Comparison of ENCODE assay signal across 12 cellular contexts in the genomic region with DNA sequence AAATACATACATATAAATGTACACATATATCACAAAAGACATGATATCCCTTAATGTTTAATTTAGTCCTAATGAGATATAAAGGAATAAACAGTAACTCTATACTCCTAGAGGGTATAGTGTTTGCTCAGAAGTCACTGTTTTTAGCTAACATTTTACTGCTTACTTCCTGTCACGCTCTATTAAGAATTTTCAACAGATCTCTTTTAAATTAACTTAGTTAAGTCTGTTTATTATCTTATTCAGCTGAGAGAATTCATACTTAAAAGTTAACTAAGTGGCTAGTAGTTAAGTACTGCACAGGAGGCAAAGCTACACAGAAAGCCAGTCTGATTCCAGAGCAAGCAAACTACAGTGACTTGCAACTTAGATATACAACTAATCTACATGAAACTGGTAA.
"Had no signal": no experiment of that assay in that cellular context is flagged by ENCODE, and none has a peak within 500 bp of the region (broad histone marks: within the 10 kb centered on the region; RNA-seq: fewer than 3 reads in every experiment).

No MANE protein-coding gene starts in this region.

- H3K4me1 Mint-ChIP-seq: activated CD4-positive, alpha-beta memory T cell treated with anti-CD3 and anti-CD28 coated beads, Interleukin-2, amount 10 ng/mL, durations not matched to agents 7 days and 5 days; stimulated activated naive B cell treated with anti-CD40 and anti-IgM and Interleukin-4, amounts not matched to agents 10 μg/mL and 1 μg/mL and 100 μg/mL, for 72 hours had no signal

- H3K4me3 Mint-ChIP-seq: activated CD4-positive, alpha-beta memory T cell treated with anti-CD3 and anti-CD28 coated beads, Interleukin-2, amount 10 ng/mL, durations not matched to agents 7 days and 5 days; activated T-cell treated with anti-CD3 and anti-CD28 coated beads, Interleukin-2, amount 50 U/mL, for 72 hours; naive thymus-derived CD8-positive, alpha-beta T cell; stimulated activated naive B cell treated with anti-CD40 and anti-IgM and Interleukin-4, amounts not matched to agents 10 μg/mL and 1 μg/mL and 100 μg/mL, for 72 hours had no signal

- H3K4me3 ChIP-seq: lower lobe of right lung, prostate gland, right lobe of liver, tibial nerve, vagina had no signal

- H3K9me3 Mint-ChIP-seq: activated CD4-positive, alpha-beta memory T cell treated with anti-CD3 and anti-CD28 coated beads, Interleukin-2, amount 10 ng/mL, durations not matched to agents 7 days and 5 days; activated T-cell treated with anti-CD3 and anti-CD28 coated beads, Interleukin-2, amount 50 U/mL, for 72 hours; naive thymus-derived CD8-positive, alpha-beta T cell; stimulated activated naive B cell treated with anti-CD40 and anti-IgM and Interleukin-4, amounts not matched to agents 10 μg/mL and 1 μg/mL and 100 μg/mL, for 72 hours had no signal

- H3K36me3 ChIP-seq: prostate gland, right lobe of liver, vagina had no signal

- H3K9me3 ChIP-seq: lower lobe of right lung, prostate gland, right lobe of liver, tibial nerve, vagina had no signal

- H3K27me3 ChIP-seq: right lobe of liver, tibial nerve, vagina had no signal

- H3K27ac ChIP-seq: lower lobe of right lung, prostate gland, right lobe of liver, tibial nerve, vagina had no signal

- ATAC-seq: activated T-cell treated with anti-CD3 and anti-CD28 coated beads, Interleukin-2, amount 50 U/mL, for 72 hours; lower lobe of right lung; right lobe of liver; stimulated activated naive B cell treated with anti-CD40 and anti-IgM and Interleukin-4, amounts not matched to agents 10 μg/mL and 1 μg/mL and 100 μg/mL, for 72 hours had no signal

- H3K4me1 ChIP-seq: lower lobe of right lung, prostate gland, right lobe of liver, tibial nerve, vagina had no signal

- DNase-seq: activated CD4-positive, alpha-beta memory T cell treated with anti-CD3 and anti-CD28 coated beads, Interleukin-2, amount 10 ng/mL, durations not matched to agents 7 days and 5 days; activated CD4-positive, alpha-beta T cell treated with anti-CD3 and anti-CD28 coated beads for 1 hour; activated naive CD4-positive, alpha-beta T cell; activated T-cell treated with anti-CD3 and anti-CD28 coated beads, Interleukin-2, amount 50 U/mL, for 72 hours; aorta; lower lobe of right lung; naive thymus-derived CD8-positive, alpha-beta T cell; right lobe of liver; stimulated activated naive B cell treated with anti-CD40 and anti-IgM and Interleukin-4, amounts not matched to agents 10 μg/mL and 1 μg/mL and 100 μg/mL, for 72 hours had no signal

- H3K27me3 Mint-ChIP-seq: activated CD4-positive, alpha-beta memory T cell treated with anti-CD3 and anti-CD28 coated beads, Interleukin-2, amount 10 ng/mL, durations not matched to agents 7 days and 5 days; naive thymus-derived CD8-positive, alpha-beta T cell; stimulated activated naive B cell treated with anti-CD40 and anti-IgM and Interleukin-4, amounts not matched to agents 10 μg/mL and 1 μg/mL and 100 μg/mL, for 72 hours had no signal

- H3K27ac Mint-ChIP-seq: activated CD4-positive, alpha-beta memory T cell treated with anti-CD3 and anti-CD28 coated beads, Interleukin-2, amount 10 ng/mL, durations not matched to agents 7 days and 5 days; activated T-cell treated with anti-CD3 and anti-CD28 coated beads, Interleukin-2, amount 50 U/mL, for 72 hours; stimulated activated naive B cell treated with anti-CD40 and anti-IgM and Interleukin-4, amounts not matched to agents 10 μg/mL and 1 μg/mL and 100 μg/mL, for 72 hours had no signal
